In the genomic region with DNA sequence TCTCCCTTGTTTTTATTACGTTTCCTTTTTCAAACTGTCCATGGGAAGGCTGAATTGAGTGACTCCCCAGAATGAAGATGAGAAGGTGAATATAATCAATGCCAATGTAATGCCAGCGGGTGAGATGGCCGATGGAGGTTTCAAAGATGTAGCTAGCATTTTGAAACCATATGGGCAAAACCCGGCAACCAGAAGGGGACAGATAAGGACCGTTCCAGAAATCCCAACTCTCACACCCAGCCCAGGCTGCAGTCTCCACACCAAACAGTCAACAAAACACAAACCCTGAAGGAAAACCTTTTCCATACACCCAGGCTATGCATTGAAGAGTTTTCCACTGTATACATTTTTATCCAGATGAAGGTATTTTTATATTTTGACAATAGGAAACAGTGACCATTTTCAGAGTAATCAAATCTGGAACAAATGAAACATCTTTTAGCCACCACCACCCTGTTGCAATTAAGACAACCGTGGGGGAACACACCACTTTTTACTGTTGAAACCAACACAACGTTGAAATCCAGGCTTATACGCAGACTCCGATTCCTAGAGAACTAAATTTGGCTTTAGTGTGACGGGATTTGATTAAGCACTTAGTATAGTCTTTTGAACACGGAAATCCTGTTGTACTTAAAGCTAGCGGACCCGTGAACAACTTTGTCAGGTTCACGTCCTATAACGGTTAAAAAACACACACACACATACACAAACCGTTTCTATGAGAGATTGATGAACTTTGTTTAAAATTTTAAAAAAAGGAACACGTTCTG, we compare ENCODE assay signal across 10 cellular contexts.
"Had no signal": no experiment of that assay in that cellular context is flagged by ENCODE, and none has a peak within 500 bp of the region (broad histone marks: within the 10 kb centered on the region; RNA-seq: fewer than 3 reads in every experiment).

No MANE protein-coding gene starts in this region.

- DNase-seq: GM23248, GOT3, H7, HFFc6, KG1 had no signal

- ATAC-seq: HCT116, HepG2 had no signal

- H3K36me3 ChIP-seq: HAP-1 had no signal

- H3K4me3 Mint-ChIP-seq: HFFc6, IgD-negative memory B cell had no signal

- H3K4me1 ChIP-seq: HAP-1 had no signal

- H2AFZ ChIP-seq: GM23248 had no signal

- H3K27me3 Mint-ChIP-seq: IgD-negative memory B cell had no signal

- H3K27ac ChIP-seq: GM23248, HL-60 had no signal

- H3K4me3 ChIP-seq: GM23248, HAP-1 had no signal

- H3K27ac Mint-ChIP-seq: HFFc6 had no signal
